Comparison of ENCODE assay signal across 1 cellular context in genomic region chr3:150933473-150934008, GRCh38.
TF ChIP-seq lines count a peak whose summit lies in the region.

No MANE protein-coding gene starts in this region.

TF ChIP-seq in K562, 482 proteins besides CTCF, POLR2A, EP300 and RAD21 (continued from another document):
- no peak for TF ChIP-seq ZNF655 (CRISPR knock-in tag; IDR thresholded peaks at IDR 0.05)
- TF ChIP-seq ATF4 (CRISPR knock-in tag; IDR thresholded peaks at IDR 0.05) = no peak
